ENCODE assay signal across 15 cellular contexts in genomic region chr16:84689126-84689525, GRCh38. TPM values are rescaled to one million over a fixed set of nuclear protein-coding genes. Genes with fewer than 3 reads are reported as not detected.
DNase-seq lines count a peak whose midpoint lies in the region; ATAC-seq and TF ChIP-seq lines count a peak whose summit lies in the region.
"Had no signal": no experiment of that assay in that cellular context is flagged by ENCODE, and none has a peak within 500 bp of the region (broad histone marks: within the 10 kb centered on the region; RNA-seq: fewer than 3 reads in every experiment).

No MANE protein-coding gene starts in this region.

- TF ChIP-seq CTCF in foreskin keratinocyte (conservative IDR thresholded peaks at IDR 0.05) (no peak), prostate gland (IDR thresholded peaks at IDR 0.05) (no peak)

- H3K27ac ChIP-seq in foreskin keratinocyte (peak overlapping the region; percentile 23), prostate gland (no peak overlapping the region)

- no peaks in the 10 kb centered on the region for H3K36me3 ChIP-seq in adipocyte (ENCODE audit: control insufficient read depth, insufficient read depth, low read length, severe bottlenecking)
- no peaks in the 10 kb centered on the region for H3K36me3 ChIP-seq in prostate gland

- H3K4me3 ChIP-seq in adipocyte (ENCODE audit: low read length) (no peak overlapping the region), prostate gland (no peak overlapping the region)

- DNase-seq in activated effector memory CD4-positive, alpha-beta T cell treated with anti-CD3 and anti-CD28 coated beads, Interleukin-2, amount 50 U/mL, for 16 hours: peak; percentile 5
- no peak for DNase-seq in activated effector memory CD4-positive, alpha-beta T cell treated with Interleukin-2 at 50 U/mL for 16 hours
- peak; percentile 74 for DNase-seq in adipocyte (ENCODE audit: low read depth)
- peak; percentile 87 to 94 for DNase-seq in foreskin keratinocyte
- DNase-seq in stromal cell of bone marrow (ENCODE audit: low read depth): peak; percentile 83
- no peak for DNase-seq in prostate gland (ENCODE audit: low spot score)
- no peak for DNase-seq in NCI-H446 treated with DMSO at 0.1 percent for 48 hours (lab: John Stamatoyannopoulos, UW)
- no peak for DNase-seq in AML-193 (lab: John Stamatoyannopoulos, UW)
- DNase-seq: activated naive CD8-positive, alpha-beta T cell treated with anti-CD3 and anti-CD28 coated beads, Interleukin-2, amount 10 ng/mL, durations not matched to agents 7 days and 5 days; H9; immature natural killer cell; MV-4-11; natural killer cell; NCI-H526 treated with DMSO at 0.1 percent for 48 hours; T-helper 17 cell had no signal

- no peak for TF ChIP-seq POLR2A in prostate gland (IDR thresholded peaks at IDR 0.05)

- ATAC-seq in foreskin keratinocyte: peak; percentile 88
- ATAC-seq: natural killer cell, T-helper 17 cell had no signal

- 33% methylated on average over 8 of the region's 8 CpGs for WGBS in prostate gland

- intact Hi-C loops in prostate gland (cut with DNase I): no loop called here

- H3K4me1 ChIP-seq in adipocyte (ENCODE audit: control insufficient read depth, insufficient read depth, low read length) (no peaks in the 10 kb centered on the region), foreskin keratinocyte (peaks cover 4% of the 10 kb centered on the region), prostate gland (replicated peaks) (no peaks in the 10 kb centered on the region)

- no peak overlapping the region for H3K9ac ChIP-seq in adipocyte (ENCODE audit: low read length)

- H3K9me3 ChIP-seq in adipocyte (ENCODE audit: control insufficient read depth, low read length) (no peaks in the 10 kb centered on the region), prostate gland (no peaks in the 10 kb centered on the region)

- H3K27me3 ChIP-seq in adipocyte (replicated peaks; ENCODE audit: control insufficient read depth, insufficient read depth, low read length) (no peaks in the 10 kb centered on the region), foreskin keratinocyte (no peaks in the 10 kb centered on the region), prostate gland (replicated peaks; ENCODE audit: insufficient read depth) (no peaks in the 10 kb centered on the region)

RNA-seq across cellular contexts. Expression of gene USP10, which starts 10.7 kb away (rescaled TPM):
- total RNA-seq in foreskin keratinocyte: 86.1 and 88.4 TPM in 2 replicates
- 35.6 and 44.9 TPM in 2 replicates for polyA plus RNA-seq in foreskin keratinocyte
- 10 to 100 TPM; 57.4 to 95.7 TPM for total RNA-seq in prostate gland

RNA-seq across cellular contexts. Expression of gene KLHL36, which starts 40.8 kb away (rescaled TPM):
- total RNA-seq in foreskin keratinocyte (37.9 and 39.8 TPM in 2 replicates), prostate gland (100 to 1,000 TPM in 1 of 2 donors, 10 to 100 TPM in 1; 57.1 to 106 TPM)
- 14.6 and 15.7 TPM in 2 replicates for polyA plus RNA-seq in foreskin keratinocyte

Comparison
In these comparisons a context has a peak if more than half of its experiments do, and no peak if none do; other contexts are left out.
1. DNase-seq: peak in activated effector memory CD4-positive, alpha-beta T cell treated with anti-CD3 and anti-CD28 coated beads, Interleukin-2, amount 50 U/mL, for 16 hours (single experiment), adipocyte (single experiment), foreskin keratinocyte (2 of 2) and stromal cell of bone marrow (single experiment); none in activated effector memory CD4-positive, alpha-beta T cell treated with Interleukin-2 at 50 U/mL for 16 hours (single experiment), prostate gland (single experiment), NCI-H446 treated with DMSO at 0.1 percent for 48 hours (single experiment) and AML-193 (0 of 2).